Comparison of ENCODE assay signal across 1 cellular context in genomic region chr6:28673800-28674671, GRCh38.
A peak's percentile ranks its signal among the peaks of the same experiment; 100 is the strongest.
TF ChIP-seq lines count a peak whose summit lies in the region.

No MANE protein-coding gene starts in this region.

TF ChIP-seq in HepG2, 621 proteins besides CTCF, POLR2A, EP300 and RAD21 (continued from another document and continues in another):
- TF ChIP-seq ZXDC (CRISPR knock-in tag; IDR thresholded peaks at IDR 0.05) (no peak), PCBP1 (IDR thresholded peaks at IDR 0.05; ENCODE audit: borderline replicate concordance, low read depth, low read length) (no peak), ZNF646 (CRISPR knock-in tag; IDR thresholded peaks at IDR 0.05) (peak; percentile 64), ZNF772 (CRISPR knock-in tag; IDR thresholded peaks at IDR 0.05) (peak; percentile 65; the same call in 1 of the 2 replicates), MXD4 (CRISPR knock-in tag; IDR thresholded peaks at IDR 0.05) (no peak; the same call in 1 of the 2 replicates), MXD1 (CRISPR knock-in tag; IDR thresholded peaks at IDR 0.05) (no peak; the same call in 1 of the 2 replicates), BRD4 (CRISPR knock-in tag; IDR thresholded peaks at IDR 0.05) (no peak), HDAC1 (CRISPR knock-in tag; IDR thresholded peaks at IDR 0.05) (peak; percentile 35; the same call in 1 of the 2 replicates), KAT8 (CRISPR knock-in tag; IDR thresholded peaks at IDR 0.05) (peak; percentile 44), BCLAF1 (IDR thresholded peaks at IDR 0.05) (no peak), SRF (IDR thresholded peaks at IDR 0.05; ENCODE audit: low read depth, low read length) (no peak), ZNF34 (CRISPR knock-in tag; IDR thresholded peaks at IDR 0.05; ENCODE audit: borderline replicate concordance) (no peak), AHR (CRISPR knock-in tag; IDR thresholded peaks at IDR 0.05) (no peak), HOXA5 (CRISPR knock-in tag; IDR thresholded peaks at IDR 0.05) (0 out of 2 replicates have a peak, but pooled peaks have one; percentile 43), ZC3H4 (CRISPR knock-in tag; IDR thresholded peaks at IDR 0.05; ENCODE audit: borderline replicate concordance) (no peak), RORA (CRISPR knock-in tag; IDR thresholded peaks at IDR 0.05) (no peak), ZNF710 (CRISPR knock-in tag; IDR thresholded peaks at IDR 0.05; ENCODE audit: borderline replicate concordance) (peak; percentile 24; the same call in 1 of the 2 replicates), KDM5B (CRISPR knock-in tag; IDR thresholded peaks at IDR 0.05; ENCODE audit: borderline replicate concordance) (no peak), ZNF446 (CRISPR knock-in tag; IDR thresholded peaks at IDR 0.05) (no peak), MED13 (CRISPR knock-in tag; IDR thresholded peaks at IDR 0.05) (no peak), TAF15 (IDR thresholded peaks at IDR 0.05; ENCODE audit: low read depth, low read length, poor library complexity, severe bottlenecking) (no peak), ZNF275 (CRISPR knock-in tag; IDR thresholded peaks at IDR 0.05; ENCODE audit: borderline replicate concordance) (0 out of 2 replicates have a peak, but pooled peaks have one; percentile 50), NFATC3 (CRISPR knock-in tag; IDR thresholded peaks at IDR 0.05) (no peak), ZNF724P (CRISPR knock-in tag; IDR thresholded peaks at IDR 0.05; ENCODE audit: borderline replicate concordance) (no peak), SNAI1 (CRISPR knock-in tag; IDR thresholded peaks at IDR 0.05; ENCODE audit: borderline replicate concordance) (no peak)
- TF ChIP-seq, protein P1, sequence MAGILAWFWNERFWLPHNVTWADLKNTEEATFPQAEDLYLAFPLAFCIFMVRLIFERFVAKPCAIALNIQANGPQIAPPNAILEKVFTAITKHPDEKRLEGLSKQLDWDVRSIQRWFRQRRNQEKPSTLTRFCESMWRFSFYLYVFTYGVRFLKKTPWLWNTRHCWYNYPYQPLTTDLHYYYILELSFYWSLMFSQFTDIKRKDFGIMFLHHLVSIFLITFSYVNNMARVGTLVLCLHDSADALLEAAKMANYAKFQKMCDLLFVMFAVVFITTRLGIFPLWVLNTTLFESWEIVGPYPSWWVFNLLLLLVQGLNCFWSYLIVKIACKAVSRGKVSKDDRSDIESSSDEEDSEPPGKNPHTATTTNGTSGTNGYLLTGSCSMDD (CRISPR knock-in tag; IDR thresholded peaks at IDR 0.05), result no peak
- TF ChIP-seq, protein P2, sequence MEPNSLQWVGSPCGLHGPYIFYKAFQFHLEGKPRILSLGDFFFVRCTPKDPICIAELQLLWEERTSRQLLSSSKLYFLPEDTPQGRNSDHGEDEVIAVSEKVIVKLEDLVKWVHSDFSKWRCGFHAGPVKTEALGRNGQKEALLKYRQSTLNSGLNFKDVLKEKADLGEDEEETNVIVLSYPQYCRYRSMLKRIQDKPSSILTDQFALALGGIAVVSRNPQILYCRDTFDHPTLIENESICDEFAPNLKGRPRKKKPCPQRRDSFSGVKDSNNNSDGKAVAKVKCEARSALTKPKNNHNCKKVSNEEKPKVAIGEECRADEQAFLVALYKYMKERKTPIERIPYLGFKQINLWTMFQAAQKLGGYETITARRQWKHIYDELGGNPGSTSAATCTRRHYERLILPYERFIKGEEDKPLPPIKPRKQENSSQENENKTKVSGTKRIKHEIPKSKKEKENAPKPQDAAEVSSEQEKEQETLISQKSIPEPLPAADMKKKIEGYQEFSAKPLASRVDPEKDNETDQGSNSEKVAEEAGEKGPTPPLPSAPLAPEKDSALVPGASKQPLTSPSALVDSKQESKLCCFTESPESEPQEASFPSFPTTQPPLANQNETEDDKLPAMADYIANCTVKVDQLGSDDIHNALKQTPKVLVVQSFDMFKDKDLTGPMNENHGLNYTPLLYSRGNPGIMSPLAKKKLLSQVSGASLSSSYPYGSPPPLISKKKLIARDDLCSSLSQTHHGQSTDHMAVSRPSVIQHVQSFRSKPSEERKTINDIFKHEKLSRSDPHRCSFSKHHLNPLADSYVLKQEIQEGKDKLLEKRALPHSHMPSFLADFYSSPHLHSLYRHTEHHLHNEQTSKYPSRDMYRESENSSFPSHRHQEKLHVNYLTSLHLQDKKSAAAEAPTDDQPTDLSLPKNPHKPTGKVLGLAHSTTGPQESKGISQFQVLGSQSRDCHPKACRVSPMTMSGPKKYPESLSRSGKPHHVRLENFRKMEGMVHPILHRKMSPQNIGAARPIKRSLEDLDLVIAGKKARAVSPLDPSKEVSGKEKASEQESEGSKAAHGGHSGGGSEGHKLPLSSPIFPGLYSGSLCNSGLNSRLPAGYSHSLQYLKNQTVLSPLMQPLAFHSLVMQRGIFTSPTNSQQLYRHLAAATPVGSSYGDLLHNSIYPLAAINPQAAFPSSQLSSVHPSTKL (CRISPR knock-in tag; IDR thresholded peaks at IDR 0.05), result peak; percentile 78
- TF ChIP-seq, protein P3, sequence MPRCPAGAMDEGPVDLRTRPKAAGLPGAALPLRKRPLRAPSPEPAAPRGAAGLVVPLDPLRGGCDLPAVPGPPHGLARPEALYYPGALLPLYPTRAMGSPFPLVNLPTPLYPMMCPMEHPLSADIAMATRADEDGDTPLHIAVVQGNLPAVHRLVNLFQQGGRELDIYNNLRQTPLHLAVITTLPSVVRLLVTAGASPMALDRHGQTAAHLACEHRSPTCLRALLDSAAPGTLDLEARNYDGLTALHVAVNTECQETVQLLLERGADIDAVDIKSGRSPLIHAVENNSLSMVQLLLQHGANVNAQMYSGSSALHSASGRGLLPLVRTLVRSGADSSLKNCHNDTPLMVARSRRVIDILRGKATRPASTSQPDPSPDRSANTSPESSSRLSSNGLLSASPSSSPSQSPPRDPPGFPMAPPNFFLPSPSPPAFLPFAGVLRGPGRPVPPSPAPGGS (CRISPR knock-in tag; IDR thresholded peaks at IDR 0.05), result no peak
- TF ChIP-seq, protein P4, sequence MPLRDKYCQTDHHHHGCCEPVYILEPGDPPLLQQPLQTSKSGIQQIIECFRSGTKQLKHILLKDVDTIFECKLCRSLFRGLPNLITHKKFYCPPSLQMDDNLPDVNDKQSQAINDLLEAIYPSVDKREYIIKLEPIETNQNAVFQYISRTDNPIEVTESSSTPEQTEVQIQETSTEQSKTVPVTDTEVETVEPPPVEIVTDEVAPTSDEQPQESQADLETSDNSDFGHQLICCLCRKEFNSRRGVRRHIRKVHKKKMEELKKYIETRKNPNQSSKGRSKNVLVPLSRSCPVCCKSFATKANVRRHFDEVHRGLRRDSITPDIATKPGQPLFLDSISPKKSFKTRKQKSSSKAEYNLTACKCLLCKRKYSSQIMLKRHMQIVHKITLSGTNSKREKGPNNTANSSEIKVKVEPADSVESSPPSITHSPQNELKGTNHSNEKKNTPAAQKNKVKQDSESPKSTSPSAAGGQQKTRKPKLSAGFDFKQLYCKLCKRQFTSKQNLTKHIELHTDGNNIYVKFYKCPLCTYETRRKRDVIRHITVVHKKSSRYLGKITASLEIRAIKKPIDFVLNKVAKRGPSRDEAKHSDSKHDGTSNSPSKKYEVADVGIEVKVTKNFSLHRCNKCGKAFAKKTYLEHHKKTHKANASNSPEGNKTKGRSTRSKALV (CRISPR knock-in tag; IDR thresholded peaks at IDR 0.05), result peak; percentile 91
